In the genomic region with DNA sequence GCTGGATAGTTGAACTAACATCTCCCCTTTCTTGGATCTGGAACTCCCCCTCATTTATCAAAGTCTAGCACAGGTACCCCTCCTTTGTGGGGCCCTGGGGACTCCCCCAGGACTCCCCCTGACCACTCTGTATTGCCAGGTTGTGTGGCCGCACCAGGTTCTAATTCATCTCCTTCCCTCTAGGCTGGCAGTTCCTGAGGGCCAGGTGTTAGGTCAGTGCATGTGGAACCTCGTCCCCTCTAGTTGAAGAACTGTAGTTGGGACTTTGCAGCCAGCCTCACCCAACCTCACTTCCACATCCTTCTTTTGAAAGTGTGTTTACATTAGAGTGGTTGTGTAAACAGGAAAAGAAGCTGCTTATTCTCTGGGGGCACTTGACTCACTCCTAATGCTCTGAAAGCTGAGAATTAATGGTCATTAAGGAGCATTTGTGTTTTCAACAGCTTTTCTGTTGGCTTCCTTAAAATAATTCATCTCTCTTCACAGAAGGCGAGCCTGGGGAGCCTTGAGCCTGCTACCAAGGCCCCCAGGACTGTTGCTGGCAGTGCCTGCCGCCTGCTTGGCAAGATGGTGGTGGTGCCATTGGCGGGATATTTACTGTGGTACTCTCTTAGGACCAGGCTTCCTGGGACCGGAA, we compare ENCODE assay signal across 9 cellular contexts. TPM values are rescaled to one million over a fixed set of nuclear protein-coding genes. Genes with fewer than 3 reads are reported as not detected.
DNase-seq lines count a peak whose midpoint lies in the region; ATAC-seq and TF ChIP-seq lines count a peak whose summit lies in the region.
"Had no signal": no experiment of that assay in that cellular context is flagged by ENCODE, and none has a peak within 500 bp of the region (broad histone marks: within the 10 kb centered on the region; RNA-seq: fewer than 3 reads in every experiment).

No MANE protein-coding gene starts in this region.

- 67 to 80% methylated on average over 6 of the region's 6 CpGs for WGBS in heart right ventricle, 2 donors

- no peaks in the 10 kb centered on the region for H3K27me3 ChIP-seq in cardiac muscle cell
- H3K27me3 ChIP-seq in heart right ventricle = no peaks in the 10 kb centered on the region
- no peaks in the 10 kb centered on the region for H3K27me3 ChIP-seq in fibroblast of lung (ENCODE audit: control insufficient read depth, insufficient read depth, low read length)
- no peaks in the 10 kb centered on the region for H3K27me3 ChIP-seq in upper lobe of right lung

- H3K9me3 ChIP-seq in cardiac muscle cell (ENCODE audit: low read depth) (no peaks in the 10 kb centered on the region), heart right ventricle (no peaks in the 10 kb centered on the region), fibroblast of lung (ENCODE audit: control insufficient read depth, insufficient read depth, low read depth, low read length) (no peaks in the 10 kb centered on the region), upper lobe of right lung (no peaks in the 10 kb centered on the region)

- H3K4me3 ChIP-seq in cardiac muscle cell (no peak overlapping the region), heart right ventricle (no peak overlapping the region), fibroblast of lung (replicated peaks in 1 of 4; ENCODE audit: control extremely low read depth in 1 of 4, insufficient read depth in 1 of 4, low read depth in 3 of 4, low read length in 4 of 4) (no peak overlapping the region), upper lobe of right lung (no peak overlapping the region)

- no peaks in the 10 kb centered on the region for H4K20me1 ChIP-seq in fibroblast of lung (ENCODE audit: control insufficient read depth, extremely low read depth, insufficient read depth, low read length)

- DNase-seq in cardiac muscle cell (ENCODE audit: low read depth in 1 of 2, low spot score in 1 of 2) = no peak
- DNase-seq in heart right ventricle = no peak
- DNase-seq in NCI-H510A treated with DMSO at 0.1 percent for 48 hours (lab: John Stamatoyannopoulos, UW) = peak; percentile 79
- peak; percentile 20 to 21 for DNase-seq in fibroblast of lung (ENCODE audit: low read depth in 2 of 2)
- DNase-seq in upper lobe of right lung = no peak
- DNase-seq: stimulated activated CD4-positive, alpha-beta T cell treated with anti-CD3 and anti-CD28 coated beads, Interleukin-1b, Interleukin-23, amount 100 ng/mL, for 48 hours had no signal

- H3K27ac ChIP-seq in cardiac muscle cell (peak overlapping the region; percentile 68), heart right ventricle (peak overlapping the region in 2 of 10 donors; percentile 27 to 77), fibroblast of lung (ENCODE audit: insufficient read depth, low read length) (no peak overlapping the region), upper lobe of right lung (peak overlapping the region; percentile 63)

- no peak overlapping the region for H3K4me2 ChIP-seq in fibroblast of lung (ENCODE audit: extremely low read depth, insufficient read depth, low read length)

- H3K36me3 ChIP-seq in cardiac muscle cell (no peaks in the 10 kb centered on the region), heart right ventricle (no peaks in the 10 kb centered on the region), fibroblast of lung (ENCODE audit: control insufficient read depth, insufficient read depth, low read length) (no peaks in the 10 kb centered on the region), upper lobe of right lung (no peaks in the 10 kb centered on the region)

- H3K9ac ChIP-seq in fibroblast of lung (ENCODE audit: insufficient read depth, low read length) = no peak overlapping the region

- TF ChIP-seq CTCF in cardiac muscle cell (IDR thresholded peaks at IDR 0.05; ENCODE audit: low read depth, low read length) (no peak), heart right ventricle (IDR thresholded peaks at IDR 0.05) (no peak), fibroblast of lung (conservative IDR thresholded peaks at IDR 0.05 in 1 of 2, IDR thresholded peaks at IDR 0.05 in 1 of 2; ENCODE audit: low read depth in 1 of 2, low read length in 2 of 2) (no peak), upper lobe of right lung (IDR thresholded peaks at IDR 0.05) (no peak)

- H3K4me1 ChIP-seq in cardiac muscle cell (ENCODE audit: low read depth) = peaks cover 22% of the 10 kb centered on the region
- peaks cover 9 to 68% (median 28%) of the 10 kb centered on the region in 9 donors for H3K4me1 ChIP-seq in heart right ventricle
- peaks cover 12% of the 10 kb centered on the region for H3K4me1 ChIP-seq in fibroblast of lung (ENCODE audit: control insufficient read depth, extremely low read depth, insufficient read depth, low read length)
- H3K4me1 ChIP-seq in upper lobe of right lung = peaks cover 43% of the 10 kb centered on the region

- intact Hi-C loops in heart right ventricle (cut with DNase I) (loop anchor here in 1 of 10 donors (10.0 kb wide), 1 partner anchor 72 kb away; no protein-coding TSS in a partner anchor), upper lobe of right lung (cut with DNase I) (no loop called here)

- H2AFZ ChIP-seq in fibroblast of lung (ENCODE audit: low read length) = no peak overlapping the region

- H3K79me2 ChIP-seq in fibroblast of lung (ENCODE audit: control insufficient read depth, insufficient read depth, low read length) = no peaks in the 10 kb centered on the region

- ATAC-seq in heart right ventricle = no peak
- peak; percentile 81 for ATAC-seq in upper lobe of right lung
- ATAC-seq in HG02885 (IDR thresholded peaks at IDR 0.05; ENCODE audit: poor library complexity, unreplicated experiment) = no peak
- ATAC-seq in GM21390 (IDR thresholded peaks at IDR 0.05; ENCODE audit: unreplicated experiment) = no peak
- ATAC-seq in HG03135 (IDR thresholded peaks at IDR 0.05; ENCODE audit: unreplicated experiment) = no peak

RNA-seq across cellular contexts. Expression of a gene that starts 11.8 kb away (rescaled TPM):
- total RNA-seq in cardiac muscle cell = 0.99 and 1.6 TPM in 2 replicates
- 1.8 and 4.0 TPM in 2 replicates for polyA plus RNA-seq in cardiac muscle cell
- 1 to 10 TPM in 6 of 10 donors, under 1 TPM in 4; 0.45 to 2.7 (median 1.0) TPM for total RNA-seq in heart right ventricle
- 1 to 10 TPM in 1 of 2 donors, under 1 TPM in 1; 0.32 to 3.7 TPM for polyA plus RNA-seq in heart right ventricle
- under 0.01 TPM in 1 of 2 replicates, not detected in the other for total RNA-seq in fibroblast of lung
- 0.05 TPM in 1 of 2 replicates, not detected in the other for polyA plus RNA-seq in fibroblast of lung
- not detected in 2 replicates for polyA plus RNA-seq in fibroblast of lung (2012)
- polyA minus RNA-seq in fibroblast of lung (ENCODE audit: low replicate concordance) = not detected in 2 replicates
- total RNA-seq in upper lobe of right lung = 1.5 TPM

RNA-seq across cellular contexts. Expression of a gene that starts 48.0 kb away (rescaled TPM):
- total RNA-seq in cardiac muscle cell = 73.9 and 106 TPM in 2 replicates
- 68.8 and 69.8 TPM in 2 replicates for polyA plus RNA-seq in cardiac muscle cell
- total RNA-seq in heart right ventricle = 100 to 1,000 TPM; 143 to 273 (median 168) TPM
- polyA plus RNA-seq in heart right ventricle = 100 to 1,000 TPM in 1 of 2 donors, 10 to 100 TPM in 1; 97.0 to 219 TPM
- total RNA-seq in fibroblast of lung = 143 and 178 TPM in 2 replicates
- polyA plus RNA-seq in fibroblast of lung = 83.4 and 97.1 TPM in 2 replicates
- polyA plus RNA-seq in fibroblast of lung (2012) = 73.4 and 84.8 TPM in 2 replicates
- polyA minus RNA-seq in fibroblast of lung (ENCODE audit: low replicate concordance) = 180 and 262 TPM in 2 replicates
- 148 TPM for total RNA-seq in upper lobe of right lung

RNA-seq across cellular contexts. Expression of a gene that starts 48.9 kb away (rescaled TPM):
- total RNA-seq in cardiac muscle cell (222 and 290 TPM in 2 replicates), heart right ventricle (10 to 100 TPM; 67.0 to 89.4 (median 74.0) TPM), fibroblast of lung (89.9 and 114 TPM in 2 replicates), upper lobe of right lung (64.5 TPM)
- polyA plus RNA-seq in cardiac muscle cell (119 and 125 TPM in 2 replicates), heart right ventricle (100 to 1,000 TPM in 1 of 2 donors, 10 to 100 TPM in 1; 47.3 to 127 TPM), fibroblast of lung (151 and 221 TPM in 2 replicates)
- polyA plus RNA-seq in fibroblast of lung (2012) = 151 and 177 TPM in 2 replicates
- polyA minus RNA-seq in fibroblast of lung (ENCODE audit: low replicate concordance) = 110 and 120 TPM in 2 replicates

Comparison
In these comparisons a context has a peak if more than half of its experiments do, and no peak if none do; other contexts are left out.
1. DNase-seq: peak in NCI-H510A treated with DMSO at 0.1 percent for 48 hours (single experiment) and fibroblast of lung (2 of 2); none in cardiac muscle cell (0 of 2), heart right ventricle (0 of 2) and upper lobe of right lung (single experiment).